10 cellular contexts compared by ENCODE assay signal in the genomic region with DNA sequence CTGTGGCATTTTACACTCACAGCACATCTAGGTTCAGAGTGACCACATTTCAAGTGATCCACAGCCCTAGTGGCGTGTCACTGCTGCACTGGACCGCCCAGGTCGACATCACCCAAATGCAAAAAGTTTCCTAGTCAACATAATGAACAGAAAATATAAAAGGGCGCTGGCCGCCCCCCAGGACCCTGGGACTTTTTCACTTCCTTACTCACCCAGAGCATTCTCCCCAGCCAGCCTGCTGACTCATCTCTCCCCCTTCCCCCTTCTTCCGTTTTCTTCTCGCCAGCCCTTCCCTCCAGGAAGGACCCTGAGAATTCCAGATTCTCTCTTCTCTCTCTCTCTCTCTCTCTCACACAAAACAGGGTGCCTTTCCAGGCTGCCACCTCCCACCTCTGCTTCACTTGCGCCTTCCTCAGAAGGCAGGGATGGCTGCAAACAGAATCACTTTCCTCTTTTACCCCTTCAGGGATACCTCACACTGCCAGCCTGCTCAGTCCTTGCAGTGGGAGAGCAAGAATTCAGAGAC. TPM values are rescaled to one million over a fixed set of nuclear protein-coding genes. Genes with fewer than 3 reads are reported as not detected.
A peak's percentile ranks its signal among the peaks of the same experiment; 100 is the strongest.
DNase-seq lines count a peak whose midpoint lies in the region; ATAC-seq, FAIRE-seq and TF ChIP-seq lines count a peak whose summit lies in the region.
"Had no signal": no experiment of that assay in that cellular context is flagged by ENCODE, and none has a peak within 500 bp of the region (broad histone marks: within the 10 kb centered on the region; RNA-seq: fewer than 3 reads in every experiment).

No MANE protein-coding gene starts in this region.

- no peak overlapping the region for H3K4me3 ChIP-seq in fibroblast of the aortic adventitia (ENCODE audit: low read depth, low read length)

- TF ChIP-seq CTCF in fibroblast of the aortic adventitia (IDR thresholded peaks at IDR 0.05; ENCODE audit: insufficient read depth, low read length): no peak
- TF ChIP-seq CTCF in type B pancreatic cell (conservative IDR thresholded peaks at IDR 0.05): no peak

- peak; percentile 36 for ATAC-seq in Right ventricle myocardium superior (ENCODE audit: poor library complexity)
- ATAC-seq in HG03565 (IDR thresholded peaks at IDR 0.05; ENCODE audit: unreplicated experiment): no peak
- no peak for ATAC-seq in HG03457 (IDR thresholded peaks at IDR 0.05; ENCODE audit: unreplicated experiment)

- H3K36me3 Mint-ChIP-seq in type B pancreatic cell: no peaks in the 10 kb centered on the region
- H3K36me3 Mint-ChIP-seq: memory B cell had no signal

- H3K9me3 Mint-ChIP-seq in type B pancreatic cell: no peaks in the 10 kb centered on the region
- H3K9me3 Mint-ChIP-seq: memory B cell had no signal

- no peak for FAIRE-seq in RCC 7860 (lab: Jason Lieb, UNC)
- FAIRE-seq: D721Med had no signal

- DNase-seq in Right ventricle myocardium superior (no peak), cardiac septum (ENCODE audit: low spot score) (no peak), RCC 7860 (ENCODE audit: low spot score) (peak; percentile 57), fibroblast of the aortic adventitia (ENCODE audit: low read depth) (peak; percentile 56), type B pancreatic cell (ENCODE audit: extremely low spot score, unreplicated experiment) (no peak)
- DNase-seq in activated CD8-positive, alpha-beta memory T cell treated with anti-CD3 and anti-CD28 coated beads, Interleukin-2, amount 50 U/mL, for 48 hours: no peak

- H3K4me3 Mint-ChIP-seq in type B pancreatic cell: no peak overlapping the region
- H3K4me3 Mint-ChIP-seq: memory B cell had no signal

- intact Hi-C loops in Right ventricle myocardium superior (cut with DNase I) (no loop called here), cardiac septum (cut with DNase I) (no loop called here)

- H3K4me1 Mint-ChIP-seq in type B pancreatic cell (ENCODE audit: unreplicated experiment): peaks cover 6% of the 10 kb centered on the region

- H3K27ac Mint-ChIP-seq in type B pancreatic cell: peak overlapping the region; percentile 69
- H3K27ac Mint-ChIP-seq: memory B cell had no signal

- H3K27me3 Mint-ChIP-seq in type B pancreatic cell: no peaks in the 10 kb centered on the region

RNA-seq across cellular contexts. Expression of a gene that starts 21.0 kb away (rescaled TPM):
- total RNA-seq in Right ventricle myocardium superior (16.9 TPM), cardiac septum (17.5 TPM), fibroblast of the aortic adventitia (ENCODE audit: low replicate concordance) (34.1 and 34.6 TPM in 2 replicates), type B pancreatic cell (ENCODE audit: low replicate concordance) (37.2 and 44.0 TPM in 2 replicates)

RNA-seq across cellular contexts. Expression of a gene that starts 30.6 kb away (rescaled TPM):
- total RNA-seq in Right ventricle myocardium superior (0.24 TPM), cardiac septum (0.32 TPM), fibroblast of the aortic adventitia (ENCODE audit: low replicate concordance) (0.54 and 1.3 TPM in 2 replicates), type B pancreatic cell (ENCODE audit: low replicate concordance) (1.8 TPM in 2 replicates)

RNA-seq across cellular contexts. Expression of a gene that starts 31.3 kb away (rescaled TPM):
- 0.54 TPM for total RNA-seq in Right ventricle myocardium superior
- 0.70 TPM for total RNA-seq in cardiac septum
- total RNA-seq in fibroblast of the aortic adventitia (ENCODE audit: low replicate concordance): 1.2 and 2.2 TPM in 2 replicates
- total RNA-seq in type B pancreatic cell (ENCODE audit: low replicate concordance): 0.45 and 0.58 TPM in 2 replicates

RNA-seq across cellular contexts. Expression of a gene that starts 33.4 kb away (rescaled TPM):
- total RNA-seq in Right ventricle myocardium superior (69.5 TPM), cardiac septum (70.1 TPM), fibroblast of the aortic adventitia (ENCODE audit: low replicate concordance) (23.7 and 140 TPM in 2 replicates), type B pancreatic cell (ENCODE audit: low replicate concordance) (227 and 245 TPM in 2 replicates)

RNA-seq across cellular contexts. Expression of a gene that starts 44.4 kb away (rescaled TPM):
- total RNA-seq in Right ventricle myocardium superior (29.8 TPM), cardiac septum (46.4 TPM), fibroblast of the aortic adventitia (ENCODE audit: low replicate concordance) (51.3 and 107 TPM in 2 replicates), type B pancreatic cell (ENCODE audit: low replicate concordance) (115 and 139 TPM in 2 replicates)

Comparison
In these comparisons a context has a peak if more than half of its experiments do, and no peak if none do; other contexts are left out.
1. DNase-seq: peak in RCC 7860 (single experiment) and fibroblast of the aortic adventitia (single experiment); none in Right ventricle myocardium superior (single experiment), cardiac septum (single experiment), type B pancreatic cell (single experiment) and activated CD8-positive, alpha-beta memory T cell treated with anti-CD3 and anti-CD28 coated beads, Interleukin-2, amount 50 U/mL, for 48 hours (single experiment).